8 cellular contexts compared by ENCODE assay signal in genomic region chr6:85642774-85643529, GRCh38. TPM values are rescaled to one million over a fixed set of nuclear protein-coding genes. Genes with fewer than 3 reads are reported as not detected.
DNase-seq lines count a peak whose midpoint lies in the region; ATAC-seq and TF ChIP-seq lines count a peak whose summit lies in the region.

SYNCRIP (minus strand) TSS chr6:85642886; CDS start chr6:85641439, 1,447 bp downstream.

- H3K4me1 ChIP-seq in adrenal gland (replicated peaks in 1 of 2), result peaks cover 14 to 35% of the 10 kb centered on the region in 2 donors
- peaks cover 4 to 47% (median 36%) of the 10 kb centered on the region in 12 donors for H3K4me1 ChIP-seq in heart left ventricle

- H3K9me3 ChIP-seq in adrenal gland (replicated peaks in 1 of 3) (no peaks in the 10 kb centered on the region), heart left ventricle (no peaks in the 10 kb centered on the region)

- H3K4me3 ChIP-seq in adrenal gland (peak within 1 kb of the TSS; percentile 63 to 99 (median 90)), heart left ventricle (peak within 1 kb of the TSS; percentile 64 to 99 (median 93))

- TF ChIP-seq CTCF in adrenal gland (IDR thresholded peaks at IDR 0.05), result no peak
- TF ChIP-seq CTCF in heart left ventricle (IDR thresholded peaks at IDR 0.05), result no peak
- TF ChIP-seq CTCF in type B pancreatic cell (conservative IDR thresholded peaks at IDR 0.05), result no peak

- TF ChIP-seq POLR2A in GM15510 (IDR thresholded peaks at IDR 0.05; ENCODE audit: borderline replicate concordance, extremely low read depth, insufficient read length), result peak; percentile 80
- peak; percentile 96 to 99 for TF ChIP-seq POLR2A in adrenal gland (IDR thresholded peaks at IDR 0.05)
- TF ChIP-seq POLR2A in heart left ventricle (IDR thresholded peaks at IDR 0.05), result peak; percentile 23 to 86

- H3K36me3 Mint-ChIP-seq in type B pancreatic cell, result peaks cover 36% of the 10 kb centered on the region

- H3K4me1 Mint-ChIP-seq in type B pancreatic cell (ENCODE audit: unreplicated experiment), result peaks cover 44% of the 10 kb centered on the region

- H3K36me3 ChIP-seq in adrenal gland (replicated peaks in 1 of 2) (peaks cover 0 to 28% of the 10 kb centered on the region in 2 donors), heart left ventricle (peaks cover 0 to 33% (median 28%) of the 10 kb centered on the region in 9 donors)

- intact Hi-C loops in adrenal gland (cut with DNase I), result loop anchor here (2.0 to 5.0 kb wide), 2 partner anchors 34 to 36 kb away; no protein-coding TSS in a partner anchor
- intact Hi-C loops in heart left ventricle (cut with DNase I), result loop anchor here in 9 of 10 donors (1.0 to 5.0 kb wide), 7 partner anchors 35 to 51 kb away; partner anchors contain the start of gene SNX14 (in 4 of the 9)
- intact Hi-C loops in posterior cingulate gyrus (cut with DNase I), result loop anchor here (1.0 to 10.0 kb wide), 3 partner anchors 35 to 1788 kb away; partner anchors contain the start of genes CYB5R4 and RIPPLY2

- ATAC-seq in HG02884 (IDR thresholded peaks at IDR 0.05; ENCODE audit: unreplicated experiment) (peak; percentile 61), heart left ventricle (peak; percentile 90 to 95 (median 94))

- 0 to 1% (median 1%) methylated on average over 22 to 76 of the region's 76 CpGs for WGBS in adrenal gland, 4 donors
- WGBS in heart left ventricle, 4 donors, result 0 to 3% (median 1%) methylated on average over 62 to 76 of the region's 76 CpGs

- H3K27ac ChIP-seq in adrenal gland, result peak within 1 kb of the TSS; percentile 96 to 100 (median 99)
- peak within 1 kb of the TSS; percentile 95 to 100 (median 99) for H3K27ac ChIP-seq in heart left ventricle

- no peaks in the 10 kb centered on the region for H3K9me3 Mint-ChIP-seq in type B pancreatic cell

- H3K27ac Mint-ChIP-seq in type B pancreatic cell, result peak within 1 kb of the TSS; percentile 99

- H3K27me3 ChIP-seq in adrenal gland, result no peaks in the 10 kb centered on the region
- no peaks in the 10 kb centered on the region for H3K27me3 ChIP-seq in heart left ventricle

- H3K27me3 Mint-ChIP-seq in type B pancreatic cell, result no peaks in the 10 kb centered on the region

- H3K4me3 Mint-ChIP-seq in type B pancreatic cell, result peak within 1 kb of the TSS; percentile 96

- peak; percentile 90 for DNase-seq in NCI-H146 treated with DMSO at 0.1 percent for 48 hours (lab: John Stamatoyannopoulos, UW; ENCODE audit: unreplicated experiment)
- DNase-seq in T-helper 1 cell, result peak; percentile 95 to 99 (median 97)
- peak; percentile 99 for DNase-seq in adrenal gland
- DNase-seq in heart left ventricle, result peak; percentile 99 to 100 (median 99)
- peak; percentile 95 to 100 (median 99) for DNase-seq in posterior cingulate gyrus
- DNase-seq in type B pancreatic cell (ENCODE audit: extremely low spot score, unreplicated experiment), result peak; percentile 99

RNA-seq across cellular contexts. Expression of gene SYNCRIP, which starts in this region (rescaled TPM):
- total RNA-seq in adrenal gland (100 to 1,000 TPM in 1 of 8 donors, 10 to 100 TPM in 7; 28.2 to 103 (median 54.9) TPM), heart left ventricle (10 to 100 TPM; 28.4 to 71.0 (median 59.0) TPM), type B pancreatic cell (ENCODE audit: low replicate concordance) (116 and 117 TPM in 2 replicates)
- polyA plus RNA-seq in adrenal gland (100 to 1,000 TPM in 1 of 3 donors, 10 to 100 TPM in 2; 21.9 to 173 (median 28.2) TPM), heart left ventricle (10 to 100 TPM; 23.7 to 51.3 TPM)

Comparison
In these comparisons a context has a peak if more than half of its experiments do, and no peak if none do; other contexts are left out.
1. Peak in every context shown above with its lines: DNase-seq, ATAC-seq, H3K4me3 ChIP-seq and H3K27ac ChIP-seq.